Comparison of ENCODE assay signal across 22 cellular contexts in the genomic region with DNA sequence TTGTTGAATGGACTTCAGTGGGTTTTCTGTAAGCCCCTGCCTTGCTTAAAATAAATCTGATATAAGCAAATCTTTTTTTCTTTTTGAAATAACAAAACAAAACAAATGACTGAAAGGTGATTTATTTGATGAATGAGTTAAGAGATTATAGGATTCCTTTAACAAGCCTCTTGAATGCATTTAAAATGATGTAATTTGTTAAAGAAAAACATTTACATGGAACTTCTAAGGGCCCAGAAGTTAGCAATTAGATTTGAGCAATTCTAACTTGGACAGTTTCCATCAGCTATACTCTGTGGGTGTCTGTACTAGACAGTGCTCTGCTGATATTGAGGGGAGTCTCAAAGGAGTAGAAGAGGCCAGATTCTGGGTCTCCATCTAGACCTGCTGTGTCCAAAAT.
"Had no signal": no experiment of that assay in that cellular context is flagged by ENCODE, and none has a peak within 500 bp of the region (broad histone marks: within the 10 kb centered on the region; RNA-seq: fewer than 3 reads in every experiment).

No MANE protein-coding gene starts in this region.

- H3K27ac ChIP-seq: HL-60, KMS-11, SJSA1, SK-N-MC had no signal

- H3K4me1 ChIP-seq: SJSA1 had no signal

- H3K36me3 ChIP-seq: SJSA1 had no signal

- H3K4me2 ChIP-seq: KMS-11 had no signal

- H3K9ac ChIP-seq: KMS-11 had no signal

- DNase-seq: Kasumi-1, MM.1S, NCI-H1092 treated with DMSO at 0.1 percent for 48 hours, NCI-H1436, NCI-H187, NCI-H2029, NCI-H2081 treated with DMSO at 0.1 percent for 48 hours, NCI-H2171, NCI-H226, NCI-H446, NCI-H510A, NCI-H524 treated with DMSO at 0.1 percent for 48 hours, NCI-H69, NCI-H774, Right ventricle myocardium superior, RPMI8226, SIG-M5 had no signal

- H3K9me3 ChIP-seq: SJSA1 had no signal

- ATAC-seq: K562 had no signal

- H3K4me3 ChIP-seq: K562, SJSA1, SK-N-MC had no signal
